19 cellular contexts compared by ENCODE assay signal in the genomic region with DNA sequence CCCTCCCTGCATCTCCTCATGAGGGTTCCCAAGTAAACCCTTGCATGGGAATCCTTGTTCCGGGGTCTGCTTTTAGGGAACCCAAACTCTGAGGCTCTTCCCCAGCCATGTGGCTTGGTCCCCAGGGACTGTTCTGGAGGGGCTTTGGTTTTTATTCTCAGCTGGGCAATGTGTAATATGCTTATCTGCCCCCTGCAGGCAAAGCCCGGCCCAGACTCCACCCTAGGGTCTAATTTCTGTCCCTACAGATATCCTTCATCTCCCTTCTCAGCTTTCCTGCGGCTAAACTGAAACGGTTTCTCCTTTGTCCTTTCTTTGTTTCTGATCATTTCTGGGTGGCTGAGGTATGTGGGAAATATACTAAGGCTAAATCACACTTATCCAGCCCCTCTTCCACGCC. TPM values are rescaled to one million over a fixed set of nuclear protein-coding genes. Genes with fewer than 3 reads are reported as not detected.
DNase-seq lines count a peak whose midpoint lies in the region; ATAC-seq, FAIRE-seq and TF ChIP-seq lines count a peak whose summit lies in the region.
"Had no signal": no experiment of that assay in that cellular context is flagged by ENCODE, and none has a peak within 500 bp of the region (broad histone marks: within the 10 kb centered on the region; RNA-seq: fewer than 3 reads in every experiment).

No MANE protein-coding gene starts in this region.

- CTCF ChIA-PET in HepG2 (lab: Yijun Ruan, JAX; ENCODE audit: low intra/inter-chr PET ratio, low total read pairs) (interaction anchor here (1.4 kb wide), 1 partner anchor 62 kb away, joined by 3 read pairs; no protein-coding TSS in a partner anchor), H1 (lab: Charles Lee; ENCODE audit: partially characterized antibody) (interaction anchor here (0.7 to 11.4 kb wide), 22 partner anchors 10 to 435 kb away, joined by 3 to 96 read pairs (median 3); a partner anchor contains a TSS)

- 24% methylated on average over 5 of the region's 5 CpGs for WGBS in HepG2 (ENCODE audit: low lambda C conversion rate)
- WGBS in right lobe of liver (ENCODE audit: insufficient coverage, low coverage, low lambda C conversion rate, missing lambda C conversion rate): 69% methylated on average over 5 of the region's 5 CpGs
- WGBS in H1 (ENCODE audit: extremely low coverage in 1 of 2, insufficient coverage in 1 of 2, insufficient read length in 1 of 2, insufficient replicate concordance in 2 of 2, low coverage in 1 of 2, low lambda C conversion rate in 2 of 2, missing lambda C conversion rate in 1 of 2), 2 experiments: 88% methylated on average over 5 of the region's 5 CpGs; no CpG with 5 or more reads in 1 of the 2 experiments

- H3K27ac ChIP-seq in HepG2 (ENCODE audit: extremely low read length, insufficient read depth, low read length): no peak overlapping the region
- H3K27ac ChIP-seq in right lobe of liver: no peak overlapping the region
- no peak overlapping the region for H3K27ac ChIP-seq in OCI-LY3 (ENCODE audit: low read length)
- H3K27ac ChIP-seq in H1 (ENCODE audit: low read depth, low read length): no peak overlapping the region
- H3K27ac ChIP-seq: foreskin keratinocyte, testis had no signal

- H3K4me1 ChIP-seq in HepG2 (ENCODE audit: insufficient read depth, low read length): peaks cover 6% of the 10 kb centered on the region; the same call in 1 of the 2 replicates
- H3K4me1 ChIP-seq in right lobe of liver: peaks cover 0 to 6% (median 0%) of the 10 kb centered on the region in 4 donors
- peaks cover 6% of the 10 kb centered on the region; the same call in 1 of the 2 replicates for H3K4me1 ChIP-seq in OCI-LY3 (ENCODE audit: low read length)
- no peaks in the 10 kb centered on the region for H3K4me1 ChIP-seq in H1 (replicated peaks in 1 of 4; ENCODE audit: control insufficient read depth in 3 of 4, insufficient read depth in 4 of 4, low read length in 3 of 4)
- H3K4me1 ChIP-seq: foreskin keratinocyte, testis had no signal

- no peak for TF ChIP-seq EP300 in HepG2 (IDR thresholded peaks at IDR 0.05; ENCODE audit: low read depth in 2 of 2, low read length in 2 of 2)
- no peak for TF ChIP-seq EP300 in HepG2 (CRISPR knock-in tag; IDR thresholded peaks at IDR 0.05; ENCODE audit: borderline replicate concordance)
- TF ChIP-seq EP300 in H1 (IDR thresholded peaks at IDR 0.05; ENCODE audit: borderline replicate concordance in 1 of 2, low read depth in 2 of 2, low read length in 2 of 2): no peak

- H3K9ac ChIP-seq in HepG2 (ENCODE audit: insufficient read depth, low read depth, low read length) (no peak overlapping the region), OCI-LY3 (ENCODE audit: low read length) (no peak overlapping the region), H1 (replicated peaks in 1 of 4; ENCODE audit: extremely low read depth in 1 of 4, low read depth in 3 of 4, low read length in 3 of 4) (no peak overlapping the region)

- H4K20me1 ChIP-seq in HepG2 (ENCODE audit: insufficient read depth, low read length): no peaks in the 10 kb centered on the region
- H4K20me1 ChIP-seq in OCI-LY3 (ENCODE audit: insufficient read depth, low read length): no peaks in the 10 kb centered on the region
- H4K20me1 ChIP-seq in H1 (replicated peaks in 1 of 2; ENCODE audit: control insufficient read depth in 1 of 2, insufficient read depth in 2 of 2, low read length in 2 of 2): no peaks in the 10 kb centered on the region

- no peak overlapping the region for H3K56ac ChIP-seq in H1 (replicated peaks; ENCODE audit: insufficient read length, low read depth, low read length)

- H2BK120ac ChIP-seq in H1 (replicated peaks; ENCODE audit: low read depth, low read length): no peak overlapping the region

- DNase-seq in HepG2 (ENCODE audit: low spot score): no peak
- DNase-seq in right lobe of liver: no peak
- DNase-seq in H1 (ENCODE audit: low read depth in 1 of 2, low spot score in 2 of 2): no peak
- DNase-seq in activated gamma-delta T cell (lab: John Stamatoyannopoulos, UW): no peak
- DNase-seq in effector CD8-positive, alpha-beta T cell (lab: John Stamatoyannopoulos, UW): no peak
- DNase-seq in activated naive CD4-positive, alpha-beta T cell treated with Interleukin-2 at 50 U/mL for 16 hours: no peak
- DNase-seq in GM19240 (ENCODE audit: insufficient read length, low spot score): no peak
- DNase-seq: effector memory CD4-positive, alpha-beta T cell; foreskin keratinocyte; naive thymus-derived CD8-positive, alpha-beta T cell; NCI-H1417; NCI-H345; stimulated activated CD4-positive, alpha-beta T cell treated with anti-CD3 and anti-CD28 coated beads, Interleukin-1b, Interleukin-23, amount 100 ng/mL, for 48 hours; testis had no signal

- in situ Hi-C loops in HepG2 (cut with HindIII; ENCODE audit: extremely low pct_ligation_motif_present, low pct_unique_long_range_greater_than_20kb): no loop called here

- no peak overlapping the region for H3K4ac ChIP-seq in H1 (replicated peaks; ENCODE audit: insufficient read length, low read depth, low read length)

- H3K9me3 ChIP-seq in HepG2 (ENCODE audit: low read length): peaks cover 14% of the 10 kb centered on the region
- H3K9me3 ChIP-seq in right lobe of liver: peaks cover 0 to 12% (median 6%) of the 10 kb centered on the region in 4 donors
- H3K9me3 ChIP-seq in OCI-LY3 (ENCODE audit: insufficient read depth, low read length): peaks cover 9% of the 10 kb centered on the region
- peaks cover 9 to 16% of the 10 kb centered on the region in 2 experiments for H3K9me3 ChIP-seq in H1 (ENCODE audit: insufficient read depth in 2 of 2, low read depth in 1 of 2, low read length in 1 of 2)
- H3K9me3 ChIP-seq: testis had no signal

- no peak overlapping the region for H2BK15ac ChIP-seq in H1 (ENCODE audit: low read length)

- intact Hi-C loops in HepG2 (cut with micrococcal nuclease; ENCODE audit: unreplicated experiment) (no loop called here), right lobe of liver (cut with DNase I) (no loop called here)

- H3K79me1 ChIP-seq in H1 (ENCODE audit: low read depth, low read length): no peaks in the 10 kb centered on the region

- H3K4me2 ChIP-seq in HepG2 (ENCODE audit: low read depth, low read length) (no peak overlapping the region), OCI-LY3 (ENCODE audit: low read length) (no peak overlapping the region), H1 (ENCODE audit: insufficient read depth in 1 of 2, low read depth in 2 of 2, low read length in 2 of 2) (no peak overlapping the region)

- H3K23ac ChIP-seq in H1 (ENCODE audit: insufficient read length): no peak overlapping the region

- ATAC-seq in HepG2: peak; percentile 29; the same call in 1 of the 3 replicates
- ATAC-seq in right lobe of liver: no peak
- ATAC-seq: activated CD4-positive, CD25-positive, alpha-beta regulatory T cell treated with anti-CD3 and anti-CD28 coated beads, Interleukin-2, amount 50 U/mL, for 24 hours; activated naive CD4-positive, alpha-beta T cell treated with anti-CD3 and anti-CD28 coated beads, Interleukin-2, amount 50 U/mL, for 72 hours; foreskin keratinocyte; naive thymus-derived CD8-positive, alpha-beta T cell had no signal

- 0 out of 5 replicates have a peak, but pooled peaks cover 0 to 2% of the 10 kb centered on the region in 2 experiments for H3K27me3 ChIP-seq in HepG2 (ENCODE audit: control insufficient read depth in 1 of 2, insufficient read depth in 2 of 2, low read length in 2 of 2)
- H3K27me3 ChIP-seq in right lobe of liver: no peaks in the 10 kb centered on the region
- peaks cover 24% of the 10 kb centered on the region for H3K27me3 ChIP-seq in OCI-LY3 (ENCODE audit: low read depth, low read length)
- H3K27me3 ChIP-seq in H1 (replicated peaks in 1 of 4; ENCODE audit: control insufficient read depth in 3 of 4, extremely low read depth in 1 of 4, insufficient read depth in 3 of 4, low read length in 3 of 4): no peaks in the 10 kb centered on the region; a peak in 1 of 7 replicates
- H3K27me3 ChIP-seq: testis had no signal

- H3K18ac ChIP-seq in H1 (ENCODE audit: extremely low read depth, low read length): no peak overlapping the region

- TF ChIP-seq CTCF in HepG2 (CRISPR knock-in tag; IDR thresholded peaks at IDR 0.05) (peak; percentile 9; the same call in 1 of the 2 replicates), right lobe of liver (IDR thresholded peaks at IDR 0.05) (no peak), OCI-LY3 (IDR thresholded peaks at IDR 0.05; ENCODE audit: low read depth, low read length) (peak; percentile 39), H1 (IDR thresholded peaks at IDR 0.05; ENCODE audit: control extremely low read depth in 1 of 3, insufficient read depth in 1 of 3, low read depth in 1 of 3, low read length in 3 of 3) (no peak)

- no peak overlapping the region for H2AK5ac ChIP-seq in H1 (ENCODE audit: low read depth, low read length)

- TF ChIP-seq POLR2A in HepG2 (IDR thresholded peaks at IDR 0.05; ENCODE audit: insufficient read depth in 1 of 2, low read depth in 2 of 2, low read length in 2 of 2) (no peak), right lobe of liver (IDR thresholded peaks at IDR 0.05) (no peak), H1 (IDR thresholded peaks at IDR 0.05; ENCODE audit: control extremely low read depth in 1 of 2, low read depth in 2 of 2, low read length in 2 of 2) (no peak)

- no peak overlapping the region for H2AFZ ChIP-seq in HepG2 (ENCODE audit: low read length)
- no peak overlapping the region for H2AFZ ChIP-seq in OCI-LY3 (ENCODE audit: low read depth, low read length)
- H2AFZ ChIP-seq in H1 (ENCODE audit: low read length): no peak overlapping the region

- H4K91ac ChIP-seq in H1 (replicated peaks; ENCODE audit: insufficient read length, low read length): no peak overlapping the region

- no peak overlapping the region for H2BK5ac ChIP-seq in H1 (ENCODE audit: low read depth, low read length)

- no peak overlapping the region for H3K4me3 ChIP-seq in HepG2 (replicated peaks in 1 of 3; ENCODE audit: insufficient read depth in 1 of 3, low read depth in 2 of 3, low read length in 3 of 3)
- no peak overlapping the region for H3K4me3 ChIP-seq in right lobe of liver
- no peak overlapping the region for H3K4me3 ChIP-seq in OCI-LY3 (ENCODE audit: low read length)
- H3K4me3 ChIP-seq in H1 (ENCODE audit: extremely low read depth in 1 of 4, insufficient read depth in 2 of 4, low read depth in 3 of 4, low read length in 4 of 4): no peak overlapping the region
- H3K4me3 ChIP-seq: HAP-1, testis had no signal

- no TSS peak for BruUV-seq in HepG2 (replicated peaks; lab: Mats Ljungman, UMichigan)

- H3K23me2 ChIP-seq in H1 (ENCODE audit: low read depth, low read length): no peaks in the 10 kb centered on the region

- no peak for TF ChIP-seq RAD21 in HepG2 (CRISPR knock-in tag; IDR thresholded peaks at IDR 0.05)
- TF ChIP-seq RAD21 in H1 (IDR thresholded peaks at IDR 0.05 in 1 of 2, conservative IDR thresholded peaks at IDR 0.05 in 1 of 2; ENCODE audit: low read depth in 2 of 2, low read length in 2 of 2): no peak

- H4K5ac ChIP-seq in H1 (ENCODE audit: insufficient read length, low read depth, low read length): no peak overlapping the region

- H4K8ac ChIP-seq in H1 (ENCODE audit: extremely low read depth, insufficient read depth, low read length): 0 out of 2 replicates have a peak overlapping the region, but pooled peaks have one; percentile 31

- H2BK12ac ChIP-seq in H1 (ENCODE audit: low read depth, low read length): no peak overlapping the region

- FAIRE-seq in HepG2 (lab: Jason Lieb, UNC) (no peak), H1 (lab: Jason Lieb, UNC) (no peak)
- FAIRE-seq: bronchial epithelial cell had no signal

- H3K14ac ChIP-seq in H1 (ENCODE audit: insufficient read length): no peak overlapping the region

- no peak overlapping the region for H2BK20ac ChIP-seq in H1 (ENCODE audit: low read length)

- no peaks in the 10 kb centered on the region for H3K36me3 ChIP-seq in HepG2 (replicated peaks in 1 of 2; ENCODE audit: control insufficient read depth in 1 of 2, insufficient read depth in 2 of 2, low read length in 2 of 2)
- no peaks in the 10 kb centered on the region for H3K36me3 ChIP-seq in right lobe of liver
- H3K36me3 ChIP-seq in OCI-LY3 (replicated peaks; ENCODE audit: low read depth, low read length): no peaks in the 10 kb centered on the region
- H3K36me3 ChIP-seq in H1 (ENCODE audit: control insufficient read depth in 2 of 4, insufficient read depth in 4 of 4, low read length in 3 of 4): no peaks in the 10 kb centered on the region
- H3K36me3 ChIP-seq: HAP-1 had no signal

- H3K79me2 ChIP-seq in HepG2 (ENCODE audit: insufficient read depth, low read length) (no peaks in the 10 kb centered on the region), OCI-LY3 (ENCODE audit: low read length) (no peaks in the 10 kb centered on the region), H1 (ENCODE audit: control insufficient read depth in 1 of 2, insufficient read depth in 2 of 2, low read length in 2 of 2) (no peaks in the 10 kb centered on the region)

- POLR2A ChIA-PET in HepG2 (lab: Yijun Ruan, JAX) (no interaction called here), H1 (lab: Charles Lee; ENCODE audit: partially characterized antibody) (interaction anchor here (1.4 kb wide), 1 partner anchor 70 kb away, joined by 3 read pairs; a partner anchor contains a TSS)

RNA-seq across cellular contexts. Expression of a gene that starts 37.1 kb away (rescaled TPM):
- total RNA-seq in HepG2 (2016; rRNA removed; fragmentation: Illumina TruSeq; extraction: Trizol) (44.1 and 44.6 TPM in 2 replicates), right lobe of liver (100 to 1,000 TPM; 223 to 355 (median 321) TPM)
- total RNA-seq in HepG2 (2016; cell fraction: cytosol; rRNA removed; fragmentation: Illumina TruSeq; extraction: Trizol; ENCODE audit: low read depth): 13.7 and 15.5 TPM in 2 replicates
- total RNA-seq in HepG2 (2016; cell fraction: insoluble cytoplasmic fraction; rRNA removed; fragmentation: Illumina TruSeq; extraction: Trizol): 40.1 and 44.0 TPM in 2 replicates
- total RNA-seq in HepG2 (2016; cell fraction: membrane; rRNA removed; fragmentation: Illumina TruSeq; extraction: Trizol): 17.1 and 24.3 TPM in 2 replicates
- 22.6 and 23.7 TPM in 2 replicates for total RNA-seq in HepG2 (2016; cell fraction: nucleus; rRNA removed; fragmentation: Illumina TruSeq; extraction: Trizol)
- polyA plus RNA-seq in HepG2 (2011; rRNA removed) (63.6 and 86.4 TPM in 2 replicates), H1 (2011; rRNA removed) (61.6 and 82.8 TPM in 2 replicates)
- polyA plus RNA-seq in HepG2 (2011; cell fraction: cytosol; rRNA removed): 76.5 and 98.4 TPM in 2 replicates
- polyA plus RNA-seq in HepG2 (2011; cell fraction: nucleus; rRNA removed): 54.5 and 63.2 TPM in 2 replicates
- 53.9 and 67.5 TPM in 2 replicates for polyA plus RNA-seq in HepG2 (2012)
- 13.5 and 13.9 TPM in 2 replicates for polyA plus RNA-seq in HepG2 (2016; cell fraction: cytosol; fragmentation: Illumina TruSeq; extraction: Trizol; ENCODE audit: low read depth)
- 41.1 and 43.9 TPM in 2 replicates for polyA plus RNA-seq in HepG2 (2016; cell fraction: insoluble cytoplasmic fraction; fragmentation: Illumina TruSeq; extraction: Trizol; ENCODE audit: low read depth)
- polyA plus RNA-seq in HepG2 (2016; cell fraction: membrane; fragmentation: Illumina TruSeq; extraction: Trizol; ENCODE audit: low read depth): 14.3 and 18.2 TPM in 2 replicates
- polyA plus RNA-seq in HepG2 (2016; cell fraction: nucleus; fragmentation: Illumina TruSeq; extraction: Trizol; ENCODE audit: insufficient read depth, low read depth): 31.5 and 36.8 TPM in 2 replicates
- polyA minus RNA-seq in HepG2 (2011; rRNA and poly(A)+ RNA removed; ENCODE audit: low replicate concordance): 30.9 and 77.7 TPM in 2 replicates
- polyA minus RNA-seq in HepG2 (2011; cell fraction: cytosol; rRNA and poly(A)+ RNA removed): 20.6 and 23.0 TPM in 2 replicates
- 24.1 and 24.4 TPM in 2 replicates for polyA minus RNA-seq in HepG2 (2011; cell fraction: nucleus; rRNA and poly(A)+ RNA removed)
- total RNA-seq in H1 (2021; fragmentation: NEBNext Ultra II Directional; extraction: Animal tissue kit (Norgen Biotek cat#: 25700)): 22.6 and 23.6 TPM in 2 replicates
- 53.6 TPM for polyA plus RNA-seq in H1 (2011; cell fraction: cytosol; rRNA removed)
- 57.3 TPM for polyA plus RNA-seq in H1 (2011; cell fraction: nucleus; rRNA removed)
- polyA plus RNA-seq in H1 (2012, experiment 1 of 2): 20.0 to 33.4 TPM (median 31.7 TPM) in 4 replicates
- polyA plus RNA-seq in H1 (2012, experiment 2 of 2): 46.9 TPM
- polyA plus RNA-seq in H1 (2013, experiment 1 of 2): 21.6 TPM
- polyA plus RNA-seq in H1 (2013, experiment 2 of 2): 21.2 TPM
- polyA minus RNA-seq in H1 (2011; rRNA and poly(A)+ RNA removed): 15.3 and 16.1 TPM in 2 replicates
- polyA minus RNA-seq in H1 (2011; cell fraction: cytosol; rRNA and poly(A)+ RNA removed): 15.0 TPM
- polyA minus RNA-seq in H1 (2011; cell fraction: nucleus; rRNA and poly(A)+ RNA removed): 24.1 TPM
- total RNA-seq: naive thymus-derived CD8-positive, alpha-beta T cell had no signal

RNA-seq across cellular contexts. Expression of a gene that starts 37.4 kb away (rescaled TPM):
- total RNA-seq in HepG2 (2016; rRNA removed; fragmentation: Illumina TruSeq; extraction: Trizol): 94.8 and 133 TPM in 2 replicates
- total RNA-seq in HepG2 (2016; cell fraction: cytosol; rRNA removed; fragmentation: Illumina TruSeq; extraction: Trizol; ENCODE audit: low read depth): 214 and 241 TPM in 2 replicates
- total RNA-seq in HepG2 (2016; cell fraction: insoluble cytoplasmic fraction; rRNA removed; fragmentation: Illumina TruSeq; extraction: Trizol): 83.9 and 129 TPM in 2 replicates
- 236 and 281 TPM in 2 replicates for total RNA-seq in HepG2 (2016; cell fraction: membrane; rRNA removed; fragmentation: Illumina TruSeq; extraction: Trizol)
- total RNA-seq in HepG2 (2016; cell fraction: nucleus; rRNA removed; fragmentation: Illumina TruSeq; extraction: Trizol): 43.0 and 55.9 TPM in 2 replicates
- polyA plus RNA-seq in HepG2 (2011; rRNA removed): 141 and 191 TPM in 2 replicates
- 159 and 302 TPM in 2 replicates for polyA plus RNA-seq in HepG2 (2011; cell fraction: cytosol; rRNA removed)
- 297 and 319 TPM in 2 replicates for polyA plus RNA-seq in HepG2 (2011; cell fraction: nucleus; rRNA removed)
- polyA plus RNA-seq in HepG2 (2012): 112 and 147 TPM in 2 replicates
- polyA plus RNA-seq in HepG2 (2016; cell fraction: cytosol; fragmentation: Illumina TruSeq; extraction: Trizol; ENCODE audit: low read depth): 221 and 245 TPM in 2 replicates
- polyA plus RNA-seq in HepG2 (2016; cell fraction: insoluble cytoplasmic fraction; fragmentation: Illumina TruSeq; extraction: Trizol; ENCODE audit: low read depth): 107 and 116 TPM in 2 replicates
- 209 and 227 TPM in 2 replicates for polyA plus RNA-seq in HepG2 (2016; cell fraction: membrane; fragmentation: Illumina TruSeq; extraction: Trizol; ENCODE audit: low read depth)
- 107 and 117 TPM in 2 replicates for polyA plus RNA-seq in HepG2 (2016; cell fraction: nucleus; fragmentation: Illumina TruSeq; extraction: Trizol; ENCODE audit: insufficient read depth, low read depth)
- polyA minus RNA-seq in HepG2 (2011; rRNA and poly(A)+ RNA removed; ENCODE audit: low replicate concordance): 17.7 and 144 TPM in 2 replicates
- 94.1 and 104 TPM in 2 replicates for polyA minus RNA-seq in HepG2 (2011; cell fraction: cytosol; rRNA and poly(A)+ RNA removed)
- 39.0 and 46.2 TPM in 2 replicates for polyA minus RNA-seq in HepG2 (2011; cell fraction: nucleus; rRNA and poly(A)+ RNA removed)
- 100 to 1,000 TPM; 153 to 301 (median 214) TPM for total RNA-seq in right lobe of liver
- 86.0 and 89.9 TPM in 2 replicates for total RNA-seq in H1 (2021; fragmentation: NEBNext Ultra II Directional; extraction: Animal tissue kit (Norgen Biotek cat#: 25700))
- 124 and 229 TPM in 2 replicates for polyA plus RNA-seq in H1 (2011; rRNA removed)
- polyA plus RNA-seq in H1 (2011; cell fraction: cytosol; rRNA removed): 146 TPM
- polyA plus RNA-seq in H1 (2011; cell fraction: nucleus; rRNA removed): 185 TPM
- polyA plus RNA-seq in H1 (2012, experiment 1 of 2): 52.9 to 98.2 TPM (median 88.2 TPM) in 4 replicates
- 88.4 TPM for polyA plus RNA-seq in H1 (2012, experiment 2 of 2)
- 83.0 TPM for polyA plus RNA-seq in H1 (2013, experiment 1 of 2)
- polyA plus RNA-seq in H1 (2013, experiment 2 of 2): 81.8 TPM
- 13.0 and 20.1 TPM in 2 replicates for polyA minus RNA-seq in H1 (2011; rRNA and poly(A)+ RNA removed)
- 66.1 TPM for polyA minus RNA-seq in H1 (2011; cell fraction: cytosol; rRNA and poly(A)+ RNA removed)
- polyA minus RNA-seq in H1 (2011; cell fraction: nucleus; rRNA and poly(A)+ RNA removed): 39.9 TPM

Comparison
In these comparisons a context has a peak if more than half of its experiments do, and no peak if none do; other contexts are left out.
1. CTCF ChIP-seq: peak in HepG2 (single experiment) and OCI-LY3 (single experiment); none in right lobe of liver (0 of 4) and H1 (0 of 3).